In the genomic region with DNA sequence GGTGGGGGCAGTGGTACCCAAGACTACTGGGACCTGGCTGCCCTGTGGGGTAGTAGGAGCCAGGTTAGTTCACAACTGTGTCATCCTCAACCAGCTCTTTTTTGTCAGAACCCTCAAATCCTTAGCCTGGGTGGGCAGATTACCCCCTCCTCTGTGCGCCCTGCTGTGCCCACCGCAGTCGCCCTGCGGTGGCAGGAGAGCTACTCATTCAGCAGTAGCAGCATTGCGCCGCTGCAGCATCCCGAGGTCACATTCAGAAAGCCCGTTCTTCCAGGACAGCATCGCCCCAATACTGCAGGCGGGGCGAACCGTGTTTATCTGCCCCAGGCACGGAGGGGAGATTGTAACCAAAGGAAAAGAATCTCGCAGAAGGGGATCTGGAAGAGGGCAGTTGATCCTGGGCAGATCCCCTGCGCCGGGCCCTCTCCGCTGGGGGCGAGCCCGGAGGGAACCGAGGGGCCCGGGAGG, we compare ENCODE assay signal across 27 cellular contexts. TPM values are rescaled to one million over a fixed set of nuclear protein-coding genes. Genes with fewer than 3 reads are reported as not detected.
A peak's percentile ranks its signal among the peaks of the same experiment; 100 is the strongest.
DNase-seq lines count a peak whose midpoint lies in the region; ATAC-seq, FAIRE-seq and TF ChIP-seq lines count a peak whose summit lies in the region.
"Had no signal": no experiment of that assay in that cellular context is flagged by ENCODE, and none has a peak within 500 bp of the region (broad histone marks: within the 10 kb centered on the region; RNA-seq: fewer than 3 reads in every experiment).

No MANE protein-coding gene starts in this region.

- peaks cover 3% of the 10 kb centered on the region for H3K36me3 Mint-ChIP-seq in astrocyte (ENCODE audit: low read depth, unreplicated experiment)
- H3K36me3 Mint-ChIP-seq in nephron progenitor cell (ENCODE audit: low read depth) = no peaks in the 10 kb centered on the region
- H3K36me3 Mint-ChIP-seq in naive thymus-derived CD8-positive, alpha-beta T cell = peaks cover 0 to 5% (median 3%) of the 10 kb centered on the region in 3 donors

- no peak for TF ChIP-seq POLR2A in A549 (IDR thresholded peaks at IDR 0.05; ENCODE audit: low read length)

- no peak overlapping the region for H3K27ac Mint-ChIP-seq in astrocyte (ENCODE audit: unreplicated experiment)
- H3K27ac Mint-ChIP-seq in nephron progenitor cell = no peak overlapping the region
- H3K27ac Mint-ChIP-seq in naive thymus-derived CD8-positive, alpha-beta T cell = no peak overlapping the region
- H3K27ac Mint-ChIP-seq: activated T-cell treated with anti-CD3 and anti-CD28 coated beads, Interleukin-2, amount 50 U/mL, for 72 hours; T-helper 2 cell treated with Interferon-gamma antibody and Interleukin-4, amounts not matched to agents 5 μg/mL and 100 μg/mL, for 36 hours had no signal

- H3K4me3 ChIP-seq in A549 (no peak overlapping the region), astrocyte (ENCODE audit: insufficient read depth, low read depth, low read length) (no peak overlapping the region), hepatocyte (no peak overlapping the region), WERI-Rb-1 (ENCODE audit: low read depth, low read length) (no peak overlapping the region)
- H3K4me3 ChIP-seq: colonic mucosa, left lung, SK-N-MC had no signal

- TF ChIP-seq CTCF in A549 (IDR thresholded peaks at IDR 0.05) (no peak), astrocyte (IDR thresholded peaks at IDR 0.05; ENCODE audit: insufficient read depth, low read depth, low read length) (no peak), hepatocyte (IDR thresholded peaks at IDR 0.05; ENCODE audit: poor library complexity) (no peak), nephron progenitor cell (IDR thresholded peaks at IDR 0.05) (no peak), WERI-Rb-1 (IDR thresholded peaks at IDR 0.05; ENCODE audit: low read depth, low read length) (no peak)

- WGBS in A549 (ENCODE audit: missing lambda C conversion rate) = 38% methylated on average over 12 of the region's 21 CpGs
- WGBS in hepatocyte (ENCODE audit: low lambda C conversion rate, missing lambda C conversion rate) = 2% methylated on average over 21 of the region's 21 CpGs

- H3K4me1 Mint-ChIP-seq in astrocyte (ENCODE audit: low read depth, unreplicated experiment) (peaks cover 7% of the 10 kb centered on the region), nephron progenitor cell (peaks cover 19% of the 10 kb centered on the region)
- H3K4me1 Mint-ChIP-seq in naive thymus-derived CD8-positive, alpha-beta T cell = peaks cover 3 to 9% (median 9%) of the 10 kb centered on the region in 4 donors

- H4K20me1 ChIP-seq in astrocyte (ENCODE audit: insufficient read depth, low read length) = no peaks in the 10 kb centered on the region
- H4K20me1 ChIP-seq in hepatocyte (ENCODE audit: insufficient read depth, poor library complexity, severe bottlenecking) = no peaks in the 10 kb centered on the region

- no peak for TF ChIP-seq RAD21 in A549 (conservative IDR thresholded peaks at IDR 0.05 in 1 of 2, IDR thresholded peaks at IDR 0.05 in 1 of 2)

- CTCF ChIA-PET in A549 (lab: Yijun Ruan, JAX) = interaction anchor here (0.6 to 1.4 kb wide), 2 partner anchors 17 to 371 kb away, joined by 3 to 4 read pairs; no protein-coding TSS in a partner anchor

- peaks cover 90% of the 10 kb centered on the region for H3K27me3 Mint-ChIP-seq in astrocyte (ENCODE audit: low read depth, unreplicated experiment)
- peaks cover 100% of the 10 kb centered on the region for H3K27me3 Mint-ChIP-seq in nephron progenitor cell (ENCODE audit: low read depth, poor library complexity)
- peaks cover 50 to 100% (median 75%) of the 10 kb centered on the region in 5 donors for H3K27me3 Mint-ChIP-seq in naive thymus-derived CD8-positive, alpha-beta T cell

- ATAC-seq in A549 = no peak
- no peak for ATAC-seq in HG03139 (IDR thresholded peaks at IDR 0.05; ENCODE audit: unreplicated experiment)
- ATAC-seq in naive thymus-derived CD8-positive, alpha-beta T cell = no peak
- ATAC-seq in GM19395 (IDR thresholded peaks at IDR 0.05; ENCODE audit: unreplicated experiment) = no peak
- ATAC-seq: activated T-cell treated with anti-CD3 and anti-CD28 coated beads, Interleukin-2, amount 50 U/mL, for 72 hours; left lung had no signal

- peaks cover 36% of the 10 kb centered on the region for H3K27me3 ChIP-seq in astrocyte (ENCODE audit: insufficient read depth, low read length)
- peaks cover 100% of the 10 kb centered on the region for H3K27me3 ChIP-seq in hepatocyte
- H3K27me3 ChIP-seq in WERI-Rb-1 (ENCODE audit: insufficient read depth, low read depth, severe bottlenecking) = peaks cover 96% of the 10 kb centered on the region

- H3K9me3 ChIP-seq in A549 (no peaks in the 10 kb centered on the region), astrocyte (ENCODE audit: insufficient read depth, low read depth, low read length) (no peaks in the 10 kb centered on the region), hepatocyte (ENCODE audit: low read depth) (no peaks in the 10 kb centered on the region), WERI-Rb-1 (ENCODE audit: severe bottlenecking) (no peaks in the 10 kb centered on the region)
- H3K9me3 ChIP-seq: BE2C, Caco-2, colonic mucosa, left lung, neutrophil had no signal

- TF ChIP-seq EP300 in A549 (IDR thresholded peaks at IDR 0.05) = no peak

- POLR2A ChIA-PET in A549 (lab: Yijun Ruan, JAX) = no interaction called here
- POLR2A ChIA-PET in naive thymus-derived CD8-positive, alpha-beta T cell (lab: Charles Lee) = no interaction called here

- H3K9me3 Mint-ChIP-seq in astrocyte (ENCODE audit: unreplicated experiment) = peaks cover 16% of the 10 kb centered on the region
- no peaks in the 10 kb centered on the region for H3K9me3 Mint-ChIP-seq in nephron progenitor cell
- peaks cover 0 to 3% (median 0%) of the 10 kb centered on the region in 9 donors for H3K9me3 Mint-ChIP-seq in naive thymus-derived CD8-positive, alpha-beta T cell
- H3K9me3 Mint-ChIP-seq: activated T-cell treated with anti-CD3 and anti-CD28 coated beads, Interleukin-2, amount 50 U/mL, for 72 hours; T-helper 2 cell treated with Interferon-gamma antibody and Interleukin-4, amounts not matched to agents 5 μg/mL and 100 μg/mL, for 36 hours had no signal

- H3K9me2 ChIP-seq in hepatocyte (replicated peaks; ENCODE audit: insufficient read depth) = no peaks in the 10 kb centered on the region

- H3K36me3 ChIP-seq in astrocyte (ENCODE audit: insufficient read depth, low read length) (no peaks in the 10 kb centered on the region), hepatocyte (replicated peaks; ENCODE audit: insufficient read depth, low read depth) (no peaks in the 10 kb centered on the region), WERI-Rb-1 (no peaks in the 10 kb centered on the region)
- H3K36me3 ChIP-seq: BE2C, colonic mucosa, left lung, neutrophil had no signal

- FAIRE-seq in A549 (lab: Jason Lieb, UNC) = no peak
- FAIRE-seq in astrocyte (lab: Jason Lieb, UNC) = no peak

- H3K79me2 ChIP-seq in astrocyte (ENCODE audit: insufficient read depth, low read length) (peaks cover 49% of the 10 kb centered on the region), hepatocyte (no peaks in the 10 kb centered on the region)

- peak overlapping the region; percentile 13 for H2AFZ ChIP-seq in astrocyte (ENCODE audit: low read depth, low read length)
- no peak overlapping the region for H2AFZ ChIP-seq in hepatocyte

- H3K4me3 Mint-ChIP-seq in astrocyte (ENCODE audit: unreplicated experiment) = no peak overlapping the region
- peak overlapping the region; percentile 60 for H3K4me3 Mint-ChIP-seq in nephron progenitor cell
- H3K4me3 Mint-ChIP-seq in naive thymus-derived CD8-positive, alpha-beta T cell = no peak overlapping the region
- H3K4me3 Mint-ChIP-seq: activated T-cell treated with anti-CD3 and anti-CD28 coated beads, Interleukin-2, amount 50 U/mL, for 72 hours; T-helper 2 cell treated with Interferon-gamma antibody and Interleukin-4, amounts not matched to agents 5 μg/mL and 100 μg/mL, for 36 hours had no signal

- H3K27ac ChIP-seq in A549 (no peak overlapping the region), astrocyte (ENCODE audit: low read depth, low read length) (no peak overlapping the region), hepatocyte (no peak overlapping the region), WERI-Rb-1 (no peak overlapping the region)
- H3K27ac ChIP-seq: 22Rv1, colonic mucosa, left lung, neutrophil, SK-N-MC had no signal

- peak overlapping the region; percentile 38 for H3K9ac ChIP-seq in astrocyte (ENCODE audit: low read length)

- H3K4me1 ChIP-seq in A549 = no peaks in the 10 kb centered on the region
- peaks cover 11% of the 10 kb centered on the region for H3K4me1 ChIP-seq in astrocyte (ENCODE audit: insufficient read depth, low read length)
- peaks cover 10% of the 10 kb centered on the region for H3K4me1 ChIP-seq in hepatocyte (ENCODE audit: insufficient read depth)
- H3K4me1 ChIP-seq: BE2C, Caco-2 had no signal

- no peak for DNase-seq in A549 (ENCODE audit: low read depth in 1 of 2, low spot score in 1 of 2)
- no peak for DNase-seq in astrocyte (ENCODE audit: low read depth)
- DNase-seq in hepatocyte (ENCODE audit: low spot score) = no peak
- no peak for DNase-seq in nephron progenitor cell
- no peak for DNase-seq in naive thymus-derived CD8-positive, alpha-beta T cell
- no peak for DNase-seq in WERI-Rb-1
- DNase-seq: activated CD8-positive, alpha-beta memory T cell treated with anti-CD3 and anti-CD28 coated beads for 24 hours; activated naive CD4-positive, alpha-beta T cell treated with anti-CD3 and anti-CD28 coated beads, Interleukin-2, amount 50 U/mL, for 16 hours; activated T-cell treated with anti-CD3 and anti-CD28 coated beads, Interleukin-2, amount 50 U/mL, for 72 hours; BE2C; Caco-2; colonic mucosa; HCEC 1CT; NCI-H1092; NCI-H2081; stimulated activated CD4-positive, alpha-beta T cell treated with anti-CD3 and anti-CD28 coated beads, Interleukin-12 subunit alpha, Interleukin-12 subunit beta, amount 100 ng/mL, for 4 hours had no signal

- H3K4me2 ChIP-seq in A549 (peak overlapping the region; percentile 51), astrocyte (ENCODE audit: low read length) (peak overlapping the region; percentile 78), hepatocyte (peak overlapping the region; percentile 29)

TF ChIP-seq in A549, 52 proteins besides CTCF, POLR2A, EP300 and RAD21 (continues in another document):
- TF ChIP-seq FOSL2 (IDR thresholded peaks at IDR 0.05) (no peak), FOSL2 (CRISPR knock-in tag; IDR thresholded peaks at IDR 0.05) (no peak), SREBF2 (IDR thresholded peaks at IDR 0.05) (no peak), NR3C1 (IDR thresholded peaks at IDR 0.05) (no peak)

RNA-seq across cellular contexts. Expression of a gene that starts 13.0 kb away (rescaled TPM):
- polyA plus RNA-seq in A549 (2011; rRNA removed) (not detected in 2 replicates), A549 (2017; fragmentation: RNase III; extraction: RNeasy Plus Mini Kit Qiagen cat#74134 plus additional on column Dnase treatment) (0.03 TPM in 1 of 3 replicates, not detected in the others), hepatocyte (not detected in 2 replicates)
- polyA plus RNA-seq in A549 (2012; cell fraction: cytosol; rRNA removed) = not detected in 2 replicates
- polyA plus RNA-seq in A549 (2012; cell fraction: nucleus; rRNA removed) = 0.04 TPM in 2 replicates
- polyA minus RNA-seq in A549 (2011; rRNA and poly(A)+ RNA removed) = not detected in 2 replicates
- total RNA-seq in astrocyte (0.09 TPM in 1 of 2 replicates, not detected in the other), hepatocyte (not detected in 2 replicates)
- total RNA-seq in naive thymus-derived CD8-positive, alpha-beta T cell = not detected
- polyA plus RNA-seq in naive thymus-derived CD8-positive, alpha-beta T cell = not detected
- total RNA-seq: activated T-cell treated with anti-CD3 and anti-CD28 coated beads, Interleukin-2, amount 50 U/mL, for 72 hours; Caco-2; fibroblast of villous mesenchyme; HT1080; left lung; LHCN-M2 had no signal
- polyA plus RNA-seq: urinary bladder had no signal
